In genomic region chrX:91434351-91435168, GRCh38 we compare ENCODE assay signal across 8 cellular contexts. TPM values are rescaled to one million over a fixed set of nuclear protein-coding genes. Genes with fewer than 3 reads are reported as not detected.
DNase-seq lines count a peak whose midpoint lies in the region; ATAC-seq lines count a peak whose summit lies in the region.

Gene PABPC5 (plus strand): TSS chrX:91434839. CDS start chrX:91435578, 739 bp downstream.

- intact Hi-C loops in right cardiac atrium (cut with DNase I), result no loop called here
- intact Hi-C loops in posterior vena cava (cut with DNase I), result no loop called here

- CTCF ChIA-PET in activated CD8-positive, alpha-beta memory T cell treated with anti-CD3 and anti-CD28 coated beads, Interleukin-2, amount 10 ng/mL, durations not matched to agents 7 days and 5 days (lab: Charles Lee), result no interaction called here

- no peaks in the 10 kb centered on the region for H3K4me1 ChIP-seq in right cardiac atrium (ENCODE audit: control insufficient read depth, insufficient read depth, low read length)

- peak within 1 kb of the TSS; percentile 75 for H3K4me3 ChIP-seq in right cardiac atrium (ENCODE audit: low read length)

- DNase-seq in GOT3 (lab: John Stamatoyannopoulos, UW) (peak; percentile 48), right cardiac atrium (peak; percentile 88 to 94 (median 92)), posterior vena cava (ENCODE audit: low spot score) (peak; percentile 94), immature natural killer cell (no peak)
- DNase-seq in activated CD8-positive, alpha-beta memory T cell treated with anti-CD3 and anti-CD28 coated beads, Interleukin-2, amount 10 ng/mL, durations not matched to agents 7 days and 5 days, result no peak

- no peak within 1 kb of the TSS for H3K27ac Mint-ChIP-seq in immature natural killer cell
- H3K27ac Mint-ChIP-seq in activated CD8-positive, alpha-beta memory T cell treated with anti-CD3 and anti-CD28 coated beads, Interleukin-2, amount 10 ng/mL, durations not matched to agents 7 days and 5 days, result no peak within 1 kb of the TSS

- peaks cover 0 to 9% (median 4%) of the 10 kb centered on the region in 3 donors for H3K27me3 Mint-ChIP-seq in immature natural killer cell (ENCODE audit: low read depth in 3 of 3)
- no peaks in the 10 kb centered on the region for H3K27me3 Mint-ChIP-seq in activated CD8-positive, alpha-beta memory T cell treated with anti-CD3 and anti-CD28 coated beads, Interleukin-2, amount 10 ng/mL, durations not matched to agents 7 days and 5 days

- no peaks in the 10 kb centered on the region for H3K36me3 Mint-ChIP-seq in immature natural killer cell
- H3K36me3 Mint-ChIP-seq in activated CD8-positive, alpha-beta memory T cell treated with anti-CD3 and anti-CD28 coated beads, Interleukin-2, amount 10 ng/mL, durations not matched to agents 7 days and 5 days, result no peaks in the 10 kb centered on the region

- no peak within 1 kb of the TSS for H3K4me3 Mint-ChIP-seq in immature natural killer cell
- no peak within 1 kb of the TSS for H3K4me3 Mint-ChIP-seq in activated CD8-positive, alpha-beta memory T cell treated with anti-CD3 and anti-CD28 coated beads, Interleukin-2, amount 10 ng/mL, durations not matched to agents 7 days and 5 days

- peak; percentile 100 for ATAC-seq in right cardiac atrium
- no peak for ATAC-seq in HG02678 (IDR thresholded peaks at IDR 0.05; ENCODE audit: unreplicated experiment)
- no peak for ATAC-seq in GM21723 (IDR thresholded peaks at IDR 0.05; ENCODE audit: unreplicated experiment)
- ATAC-seq in activated CD8-positive, alpha-beta memory T cell treated with anti-CD3 and anti-CD28 coated beads, Interleukin-2, amount 10 ng/mL, durations not matched to agents 7 days and 5 days, result no peak

- H3K4me1 Mint-ChIP-seq in immature natural killer cell, result peaks cover 0 to 2% of the 10 kb centered on the region in 2 donors
- no peaks in the 10 kb centered on the region for H3K4me1 Mint-ChIP-seq in activated CD8-positive, alpha-beta memory T cell treated with anti-CD3 and anti-CD28 coated beads, Interleukin-2, amount 10 ng/mL, durations not matched to agents 7 days and 5 days

- WGBS in right cardiac atrium, result 5% methylated on average over 48 of the region's 48 CpGs

- H3K27ac ChIP-seq in angular gyrus (ENCODE audit: low read depth, low read length), result peak within 1 kb of the TSS; percentile 73
- H3K27ac ChIP-seq in right cardiac atrium (ENCODE audit: low read length), result peak within 1 kb of the TSS; percentile 54

- no peaks in the 10 kb centered on the region for H3K9me3 ChIP-seq in right cardiac atrium (ENCODE audit: control insufficient read depth, low read length)

- H3K27me3 ChIP-seq in right cardiac atrium (ENCODE audit: control insufficient read depth, insufficient read depth), result no peaks in the 10 kb centered on the region

- H3K9me3 Mint-ChIP-seq in immature natural killer cell, result peaks cover 0 to 4% (median 0%) of the 10 kb centered on the region in 6 donors
- H3K9me3 Mint-ChIP-seq in activated CD8-positive, alpha-beta memory T cell treated with anti-CD3 and anti-CD28 coated beads, Interleukin-2, amount 10 ng/mL, durations not matched to agents 7 days and 5 days (ENCODE audit: low read depth), result no peaks in the 10 kb centered on the region

RNA-seq across cellular contexts. Expression of gene PABPC5, which starts in this region (rescaled TPM):
- total RNA-seq in right cardiac atrium (1 to 10 TPM; 2.0 to 3.9 (median 2.5) TPM), posterior vena cava (1 to 10 TPM; 2.9 to 3.5 TPM)
- polyA plus RNA-seq in right cardiac atrium (1.4 TPM), immature natural killer cell (not detected)
- not detected for total RNA-seq in activated CD8-positive, alpha-beta memory T cell treated with anti-CD3 and anti-CD28 coated beads, Interleukin-2, amount 10 ng/mL, durations not matched to agents 7 days and 5 days

Comparison
In these comparisons a context has a peak if more than half of its experiments do, and no peak if none do; other contexts are left out.
1. DNase-seq: peak in GOT3 (single experiment), right cardiac atrium (3 of 3) and posterior vena cava (single experiment); none in immature natural killer cell (0 of 3) and activated CD8-positive, alpha-beta memory T cell treated with anti-CD3 and anti-CD28 coated beads, Interleukin-2, amount 10 ng/mL, durations not matched to agents 7 days and 5 days (single experiment).
2. ATAC-seq: peak in right cardiac atrium (2 of 2); none in HG02678 (single experiment), GM21723 (single experiment) and activated CD8-positive, alpha-beta memory T cell treated with anti-CD3 and anti-CD28 coated beads, Interleukin-2, amount 10 ng/mL, durations not matched to agents 7 days and 5 days (single experiment).